ENCODE assay signal across 8 cellular contexts in the genomic region with DNA sequence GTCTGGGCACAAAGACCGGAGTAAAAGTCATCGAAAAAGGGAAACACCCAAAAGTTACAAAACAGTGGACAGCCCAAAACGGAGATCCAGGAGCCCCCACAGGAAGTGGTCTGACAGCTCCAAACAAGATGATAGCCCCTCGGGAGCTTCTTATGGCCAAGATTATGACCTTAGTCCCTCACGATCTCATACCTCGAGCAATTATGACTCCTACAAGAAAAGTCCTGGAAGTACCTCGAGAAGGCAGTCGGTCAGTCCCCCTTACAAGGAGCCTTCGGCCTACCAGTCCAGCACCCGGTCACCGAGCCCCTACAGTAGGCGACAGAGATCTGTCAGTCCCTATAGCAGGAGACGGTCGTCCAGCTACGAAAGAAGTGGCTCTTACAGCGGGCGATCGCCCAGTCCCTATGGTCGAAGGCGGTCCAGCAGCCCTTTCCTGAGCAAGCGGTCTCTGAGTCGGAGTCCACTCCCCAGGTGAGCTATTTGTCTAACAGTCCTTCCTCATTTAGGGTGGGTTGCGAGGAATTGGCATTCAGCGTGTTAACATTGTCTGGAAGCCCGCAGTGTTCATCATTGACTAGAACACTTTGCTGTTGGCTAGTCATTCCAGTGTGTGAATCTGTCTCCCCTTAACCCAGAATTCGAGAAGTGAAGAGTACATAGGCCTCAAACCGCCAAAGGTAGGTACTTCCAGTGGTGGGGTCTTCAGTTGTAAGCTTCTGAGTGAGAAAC. TPM values are rescaled to one million over a fixed set of nuclear protein-coding genes. Genes with fewer than 3 reads are reported as not detected.
DNase-seq lines count a peak whose midpoint lies in the region; ATAC-seq and TF ChIP-seq lines count a peak whose summit lies in the region.

No MANE protein-coding gene starts in this region.

- peaks cover 36% of the 10 kb centered on the region for H3K4me1 Mint-ChIP-seq in activated naive CD8-positive, alpha-beta T cell (ENCODE audit: low read depth)

- H3K36me3 ChIP-seq in BE2C (peaks cover 3% of the 10 kb centered on the region), HUES6 (ENCODE audit: control insufficient read depth, insufficient read depth, low read length) (peaks cover 9% of the 10 kb centered on the region; the same call in 1 of the 2 replicates), gastrocnemius medialis (no peaks in the 10 kb centered on the region)

- peak overlapping the region; percentile 95 for H3K4me3 Mint-ChIP-seq in activated naive CD8-positive, alpha-beta T cell

- peak overlapping the region; percentile 99 for H3K9ac ChIP-seq in HUES6 (ENCODE audit: low read length)

- TF ChIP-seq POLR2A in gastrocnemius medialis (IDR thresholded peaks at IDR 0.05): no peak

- H3K27ac ChIP-seq in HUES6 (ENCODE audit: low read depth, low read length): no peak overlapping the region
- H3K27ac ChIP-seq in gastrocnemius medialis: peak overlapping the region; percentile 97 to 99 (median 98)

- no peaks in the 10 kb centered on the region for H3K9me3 ChIP-seq in BE2C
- H3K9me3 ChIP-seq in HUES6 (ENCODE audit: control insufficient read depth, insufficient read depth, low read depth, low read length): no peaks in the 10 kb centered on the region
- no peaks in the 10 kb centered on the region for H3K9me3 ChIP-seq in gastrocnemius medialis

- DNase-seq in BE2C (no peak), gastrocnemius medialis (no peak), NCI-H2171 treated with DMSO at 0.1 percent for 48 hours (lab: John Stamatoyannopoulos, UW) (no peak), NCI-H2029 treated with DMSO at 0.1 percent for 48 hours (lab: John Stamatoyannopoulos, UW) (no peak), ureter (ENCODE audit: low spot score) (no peak)

- no peaks in the 10 kb centered on the region for H3K27me3 Mint-ChIP-seq in activated naive CD8-positive, alpha-beta T cell

- no peak for ATAC-seq in gastrocnemius medialis

- no peaks in the 10 kb centered on the region for H3K9me3 Mint-ChIP-seq in activated naive CD8-positive, alpha-beta T cell (ENCODE audit: low read depth)

- peak overlapping the region; percentile 78 for H3K27ac Mint-ChIP-seq in activated naive CD8-positive, alpha-beta T cell

- H3K4me1 ChIP-seq in BE2C: no peaks in the 10 kb centered on the region
- H3K4me1 ChIP-seq in HUES6 (ENCODE audit: control insufficient read depth, insufficient read depth, low read length): 0 out of 2 replicates have a peak, but pooled peaks cover 5% of the 10 kb centered on the region
- H3K4me1 ChIP-seq in gastrocnemius medialis: peaks cover 26 to 29% of the 10 kb centered on the region in 2 donors

- H3K4me3 ChIP-seq in BE2C (ENCODE audit: low read depth, low read length) (peak overlapping the region; percentile 87), HUES6 (ENCODE audit: low read depth, low read length) (peak overlapping the region; percentile 90), iPS-11a (ENCODE audit: low read depth, low read length) (peak overlapping the region; percentile 99), gastrocnemius medialis (peak overlapping the region; percentile 87 to 99 (median 94))

- intact Hi-C loops in gastrocnemius medialis (cut with DNase I; ENCODE audit: low total_unique reads): loop anchor here (5.0 kb wide), 1 partner anchor 181 kb away; no protein-coding TSS in a partner anchor

- TF ChIP-seq CTCF in BE2C (IDR thresholded peaks at IDR 0.05; ENCODE audit: low read depth, low read length) (no peak), gastrocnemius medialis (IDR thresholded peaks at IDR 0.05 in 4 of 5, conservative IDR thresholded peaks at IDR 0.05 in 1 of 5) (no peak)

- H3K27me3 ChIP-seq in BE2C: no peaks in the 10 kb centered on the region
- H3K27me3 ChIP-seq in HUES6 (ENCODE audit: control insufficient read depth, insufficient read depth, low read length): no peaks in the 10 kb centered on the region
- no peaks in the 10 kb centered on the region for H3K27me3 ChIP-seq in gastrocnemius medialis

- in situ Hi-C loops in gastrocnemius medialis (cut with MboI; ENCODE audit: low sequenced_read_pairs in 4 of 4): no loop called here

- H3K36me3 Mint-ChIP-seq in activated naive CD8-positive, alpha-beta T cell: peaks cover 4% of the 10 kb centered on the region

RNA-seq across cellular contexts. Expression of a gene that starts 1.5 kb away (rescaled TPM):
- polyA plus RNA-seq in BE2C (2012; ENCODE audit: insufficient read depth, insufficient read length, low read depth): 52.2 TPM
- total RNA-seq in gastrocnemius medialis: 10 to 100 TPM; 10.6 to 20.9 (median 14.2) TPM
- 110 TPM for total RNA-seq in ureter

RNA-seq across cellular contexts. Expression of a gene that starts 11.7 kb away (rescaled TPM):
- polyA plus RNA-seq in BE2C (2012; ENCODE audit: insufficient read depth, insufficient read length, low read depth): 48.9 TPM
- total RNA-seq in gastrocnemius medialis (10 to 100 TPM; 16.3 to 25.1 (median 17.8) TPM), ureter (40.9 TPM)
